In the genomic region with DNA sequence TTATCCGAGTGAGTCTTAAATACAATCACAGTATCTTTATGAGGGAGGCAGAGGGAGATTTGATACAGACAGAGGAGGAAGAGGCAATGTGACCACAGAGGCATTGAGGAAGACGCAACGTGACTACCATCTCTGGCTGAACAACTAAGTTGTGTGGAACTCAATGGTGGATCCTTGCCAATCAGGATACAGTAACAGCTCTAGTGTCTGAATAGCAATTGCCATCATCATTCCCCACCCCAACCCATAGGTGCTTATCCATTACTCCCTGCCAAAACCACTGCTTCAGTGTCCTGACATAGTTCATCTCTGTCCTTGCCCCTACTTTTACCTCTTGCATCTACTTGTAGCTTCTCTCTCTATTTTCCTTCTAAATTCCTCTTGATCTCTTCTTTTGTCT, we compare ENCODE assay signal across 18 cellular contexts. TPM values are rescaled to one million over a fixed set of nuclear protein-coding genes. Genes with fewer than 3 reads are reported as not detected.
DNase-seq lines count a peak whose midpoint lies in the region; ATAC-seq and TF ChIP-seq lines count a peak whose summit lies in the region.
"Had no signal": no experiment of that assay in that cellular context is flagged by ENCODE, and none has a peak within 500 bp of the region (broad histone marks: within the 10 kb centered on the region; RNA-seq: fewer than 3 reads in every experiment).

No MANE protein-coding gene starts in this region.

- no peaks in the 10 kb centered on the region for H3K79me2 ChIP-seq in hepatocyte
- H3K79me2 ChIP-seq: parathyroid adenoma had no signal

- CTCF ChIA-PET in AG04449 (lab: Yijun Ruan, JAX): no interaction called here

- peak overlapping the region; percentile 84 for H3K27ac ChIP-seq in foreskin keratinocyte
- no peak overlapping the region for H3K27ac ChIP-seq in hepatocyte
- H3K27ac ChIP-seq: BLaER1, parathyroid adenoma, SK-N-MC had no signal

- H3K4me3 ChIP-seq in AG04449 (ENCODE audit: low read depth, low read length) (no peak overlapping the region), hepatocyte (no peak overlapping the region)
- H3K4me3 ChIP-seq: BLaER1, SK-N-MC had no signal

- no peak overlapping the region for H3K4me2 ChIP-seq in hepatocyte
- H3K4me2 ChIP-seq: BLaER1 had no signal

- H2AFZ ChIP-seq in hepatocyte: no peak overlapping the region
- H2AFZ ChIP-seq: parathyroid adenoma had no signal

- no peaks in the 10 kb centered on the region for H3K9me3 ChIP-seq in hepatocyte (ENCODE audit: low read depth)
- H3K9me3 ChIP-seq: BLaER1 had no signal

- DNase-seq in AG04449 (ENCODE audit: low read depth, low spot score): peak; percentile 69
- peak; percentile 85 for DNase-seq in HCEC 1CT
- DNase-seq in amniotic epithelial cell (ENCODE audit: low read depth): peak; percentile 43
- peak; percentile 83 to 90 for DNase-seq in foreskin keratinocyte
- DNase-seq in NK-92 (lab: John Stamatoyannopoulos, UW; ENCODE audit: unreplicated experiment): no peak
- no peak for DNase-seq in HuH-7 (ENCODE audit: low spot score)
- DNase-seq in hepatocyte (ENCODE audit: low spot score): no peak
- no peak for DNase-seq in DMS153 (lab: John Stamatoyannopoulos, UW)
- DNase-seq: activated B cell treated with CpG ODN at 0.5 μM for 24 hours; activated T-cell treated with anti-CD3 and anti-CD28 coated beads, Interleukin-2, amount 50 U/mL, for 72 hours; mesendoderm; NCI-H187; NCI-H748 treated with DMSO at 0.1 percent for 48 hours; stimulated activated CD4-positive, alpha-beta T cell treated with anti-CD3 and anti-CD28 coated beads, Interleukin-4, amount 100 ng/mL, for 1 hour; stimulated activated naive B cell treated with anti-CD40 and anti-IgM and Interleukin-4, amounts not matched to agents 10 μg/mL and 1 μg/mL and 100 μg/mL, for 72 hours had no signal

- no peaks in the 10 kb centered on the region for H3K36me3 ChIP-seq in hepatocyte (replicated peaks; ENCODE audit: insufficient read depth, low read depth)
- H3K36me3 ChIP-seq: BLaER1 had no signal

- TF ChIP-seq CTCF in AG04449 (IDR thresholded peaks at IDR 0.05; ENCODE audit: insufficient read depth, low read length, missing control alignments) (no peak), foreskin keratinocyte (conservative IDR thresholded peaks at IDR 0.05) (peak; percentile 4), hepatocyte (IDR thresholded peaks at IDR 0.05; ENCODE audit: poor library complexity) (no peak)

- 91% methylated on average over 3 of the region's 3 CpGs for WGBS in hepatocyte (ENCODE audit: low lambda C conversion rate, missing lambda C conversion rate)

- peak; percentile 58 for ATAC-seq in foreskin keratinocyte
- ATAC-seq: activated T-cell treated with anti-CD3 and anti-CD28 coated beads, Interleukin-2, amount 50 U/mL, for 72 hours; stimulated activated naive B cell treated with anti-CD40 and anti-IgM and Interleukin-4, amounts not matched to agents 10 μg/mL and 1 μg/mL and 100 μg/mL, for 72 hours had no signal

- POLR2A ChIA-PET in AG04449 (lab: Yijun Ruan, JAX): interaction anchor here (1.0 kb wide), 1 partner anchor 64 kb away, joined by 3 read pairs; a partner anchor contains a TSS

- no peaks in the 10 kb centered on the region for H3K9me2 ChIP-seq in hepatocyte (replicated peaks; ENCODE audit: insufficient read depth)

- H3K4me1 ChIP-seq in foreskin keratinocyte: peaks cover 27% of the 10 kb centered on the region
- H3K4me1 ChIP-seq in hepatocyte (ENCODE audit: insufficient read depth): no peaks in the 10 kb centered on the region
- H3K4me1 ChIP-seq: BLaER1, parathyroid adenoma had no signal

- H4K20me1 ChIP-seq in hepatocyte (ENCODE audit: insufficient read depth, poor library complexity, severe bottlenecking): no peaks in the 10 kb centered on the region
- H4K20me1 ChIP-seq: BLaER1 had no signal

- no peaks in the 10 kb centered on the region for H3K27me3 ChIP-seq in foreskin keratinocyte
- peaks cover 12% of the 10 kb centered on the region for H3K27me3 ChIP-seq in hepatocyte
- H3K27me3 ChIP-seq: BLaER1 had no signal

RNA-seq across cellular contexts. Expression of a gene that starts 20.5 kb away (rescaled TPM):
- total RNA-seq in foreskin keratinocyte (6.3 and 10.6 TPM in 2 replicates), hepatocyte (0.57 TPM in 1 of 2 replicates, not detected in the other)
- polyA plus RNA-seq in foreskin keratinocyte (7.2 and 8.6 TPM in 2 replicates), hepatocyte (0.77 and 1.4 TPM in 2 replicates)
- total RNA-seq: activated B cell treated with CpG ODN at 0.5 μM for 24 hours; activated T-cell treated with anti-CD3 and anti-CD28 coated beads, Interleukin-2, amount 50 U/mL, for 72 hours had no signal

RNA-seq across cellular contexts. Expression of a gene that starts 29.0 kb away (rescaled TPM):
- 52.4 and 55.7 TPM in 2 replicates for total RNA-seq in foreskin keratinocyte
- polyA plus RNA-seq in foreskin keratinocyte: 31.1 and 35.9 TPM in 2 replicates
- total RNA-seq in hepatocyte: 75.1 and 81.9 TPM in 2 replicates
- 70.7 and 77.3 TPM in 2 replicates for polyA plus RNA-seq in hepatocyte

Comparison
In these comparisons a context has a peak if more than half of its experiments do, and no peak if none do; other contexts are left out.
1. DNase-seq: peak in AG04449 (single experiment), HCEC 1CT (single experiment), amniotic epithelial cell (single experiment) and foreskin keratinocyte (2 of 2); none in NK-92 (single experiment), HuH-7 (single experiment), hepatocyte (single experiment) and DMS153 (single experiment).